Comparison of ENCODE assay signal across 15 cellular contexts in genomic region chr1:2463396-2463795, GRCh38.
"Had no signal": no experiment of that assay in that cellular context is flagged by ENCODE, and none has a peak within 500 bp of the region (broad histone marks: within the 10 kb centered on the region; RNA-seq: fewer than 3 reads in every experiment).

No MANE protein-coding gene starts in this region.

- H3K4me3 ChIP-seq: mucosa of descending colon, tibial artery had no signal

- H3K4me1 ChIP-seq: tibial artery had no signal

- ATAC-seq: activated CD4-positive, CD25-positive, alpha-beta regulatory T cell treated with anti-CD3 and anti-CD28 coated beads, Interleukin-2, amount 50 U/mL, for 24 hours; left ventricle myocardium superior; mucosa of descending colon; naive thymus-derived CD4-positive, alpha-beta T cell; stimulated activated memory B cell treated with anti-CD40 and anti-IgM and Interleukin-4, amounts not matched to agents 10 μg/mL and 1 μg/mL and 100 μg/mL, for 72 hours had no signal

- H3K27ac ChIP-seq: neutrophil, tibial artery had no signal

- H3K9me3 ChIP-seq: mucosa of descending colon, neutrophil, tibial artery had no signal

- DNase-seq: activated CD4-positive, alpha-beta T cell treated with anti-CD3 and anti-CD28 coated beads, Interleukin-2, amount 50 U/mL, for 4 hours; activated naive CD4-positive, alpha-beta T cell; activated naive CD8-positive, alpha-beta T cell treated with anti-CD3 and anti-CD28 coated beads, Interleukin-2, amount 10 ng/mL, durations not matched to agents 7 days and 5 days; activated T-cell treated with anti-CD3 and anti-CD28 coated beads for 4 hours; anterior cingulate cortex; left ventricle myocardium superior; mucosa of descending colon; naive thymus-derived CD4-positive, alpha-beta T cell; posterior cingulate gyrus; stimulated activated CD4-positive, alpha-beta T cell treated with anti-CD3 and anti-CD28 coated beads, Interleukin-2, amount 100 ng/mL, for 48 hours; T1000; tibial artery had no signal

- H3K36me3 ChIP-seq: neutrophil, tibial artery had no signal
